ENCODE assay signal across 9 cellular contexts in the genomic region with DNA sequence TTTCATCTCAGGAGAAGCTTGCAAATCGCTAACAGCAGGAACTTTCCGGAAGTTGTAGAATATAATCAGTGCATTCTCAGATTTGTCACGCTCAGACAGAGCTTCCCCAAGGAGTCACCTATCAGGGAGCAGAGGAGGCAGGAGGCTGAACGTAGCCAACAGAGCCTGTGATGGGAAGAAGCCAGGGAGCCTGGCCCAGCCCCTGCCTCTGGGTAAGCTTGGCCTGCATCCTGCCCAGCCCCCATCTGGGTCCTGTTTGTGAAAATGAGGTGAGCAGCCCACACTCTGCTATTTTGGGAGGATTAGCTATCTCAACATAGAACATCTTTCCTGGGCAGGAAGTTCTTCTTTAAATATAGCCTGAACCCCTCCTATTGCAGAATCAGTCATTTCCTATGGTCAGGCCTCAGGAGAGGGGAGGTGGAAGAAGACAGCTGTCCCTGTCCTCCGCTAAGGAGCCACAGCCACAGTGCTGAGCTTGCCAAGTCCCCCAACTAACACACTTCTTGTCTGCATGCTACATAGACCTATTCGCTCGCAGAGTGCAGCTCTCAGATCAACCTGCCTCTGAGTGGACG.
DNase-seq lines count a peak whose midpoint lies in the region; ATAC-seq lines count a peak whose summit lies in the region.
"Had no signal": no experiment of that assay in that cellular context is flagged by ENCODE, and none has a peak within 500 bp of the region (broad histone marks: within the 10 kb centered on the region; RNA-seq: fewer than 3 reads in every experiment).

No MANE protein-coding gene starts in this region.

- DNase-seq in NOMO-1 treated with dmso at 0.1 percent for 144 hours (lab: John Stamatoyannopoulos, UW; ENCODE audit: unreplicated experiment) (peak; percentile 20), posterior cingulate gyrus (peak in 8 of 10 donors; percentile 32 to 93 (median 63)), NCI-H82 (lab: John Stamatoyannopoulos, UW) (no peak), EL (no peak), T-helper 9 cell (no peak)
- DNase-seq: NCI-H1694 had no signal

- ATAC-seq in GM18909 (IDR thresholded peaks at IDR 0.05; ENCODE audit: poor library complexity, unreplicated experiment) (peak; percentile 78), HG02798 (IDR thresholded peaks at IDR 0.05; ENCODE audit: poor library complexity, unreplicated experiment) (peak; percentile 53), HG03439 (IDR thresholded peaks at IDR 0.05; ENCODE audit: unreplicated experiment) (no peak)

- intact Hi-C loops in posterior cingulate gyrus (cut with DNase I): no loop called here

Comparison
In these comparisons a context has a peak if more than half of its experiments do, and no peak if none do; other contexts are left out.
1. DNase-seq: peak in NOMO-1 treated with dmso at 0.1 percent for 144 hours (single experiment) and posterior cingulate gyrus (8 of 10); none in NCI-H82 (single experiment), EL (single experiment) and T-helper 9 cell (single experiment).